Comparison of ENCODE assay signal across 10 cellular contexts in genomic region chr12:104083769-104084475, GRCh38.
DNase-seq lines count a peak whose midpoint lies in the region; ATAC-seq and TF ChIP-seq lines count a peak whose summit lies in the region.
"Had no signal": no experiment of that assay in that cellular context is flagged by ENCODE, and none has a peak within 500 bp of the region (broad histone marks: within the 10 kb centered on the region; RNA-seq: fewer than 3 reads in every experiment).

No MANE protein-coding gene starts in this region.

- CTCF ChIA-PET in GM10248 (lab: Yijun Ruan, JAX): interaction anchor here (1.9 to 3.7 kb wide), 4 partner anchors 13 to 25 kb away, joined by 4 to 19 read pairs (median 8); partner anchors contain the start of gene HCFC2

- ATAC-seq in GM18870 (IDR thresholded peaks at IDR 0.05; ENCODE audit: unreplicated experiment): peak; percentile 79
- ATAC-seq in HG02981 (IDR thresholded peaks at IDR 0.05; ENCODE audit: unreplicated experiment): peak; percentile 78

- DNase-seq in GM10248 (ENCODE audit: extremely low spot score) (peak; percentile 63), NCI-H1048 (lab: John Stamatoyannopoulos, UW) (no peak), NCI-H510A treated with DMSO at 0.1 percent for 48 hours (lab: John Stamatoyannopoulos, UW) (no peak), NCI-H2196 (lab: John Stamatoyannopoulos, UW; ENCODE audit: unreplicated experiment) (no peak), NCI-H1930 (lab: John Stamatoyannopoulos, UW) (no peak)
- DNase-seq in activated naive CD4-positive, alpha-beta T cell treated with anti-CD3 and anti-CD28 coated beads, Interleukin-2, amount 50 U/mL, for 16 hours: peak; percentile 31
- DNase-seq: NCI-H1694, WERI-Rb-1 had no signal

- POLR2A ChIA-PET in GM10248 (lab: Yijun Ruan, JAX): interaction anchor here (0.5 to 0.9 kb wide), 2 partner anchors 54 to 204 kb away, joined by 3 read pairs; partner anchors contain the start of gene NFYB

- no peak for TF ChIP-seq CTCF in GM10248 (IDR thresholded peaks at IDR 0.05; ENCODE audit: control extremely low read depth, extremely low read depth, low read depth, missing control alignments)

Comparison
In these comparisons a context has a peak if more than half of its experiments do, and no peak if none do; other contexts are left out.
1. DNase-seq: peak in GM10248 (single experiment) and activated naive CD4-positive, alpha-beta T cell treated with anti-CD3 and anti-CD28 coated beads, Interleukin-2, amount 50 U/mL, for 16 hours (single experiment); none in NCI-H1048 (single experiment), NCI-H510A treated with DMSO at 0.1 percent for 48 hours (single experiment), NCI-H2196 (single experiment) and NCI-H1930 (0 of 2).